In genomic region chr9:92295827-92296258, GRCh38 we compare ENCODE assay signal across 13 cellular contexts. TPM values are rescaled to one million over a fixed set of nuclear protein-coding genes. Genes with fewer than 3 reads are reported as not detected.
A peak's percentile ranks its signal among the peaks of the same experiment; 100 is the strongest.
DNase-seq lines count a peak whose midpoint lies in the region; ATAC-seq and TF ChIP-seq lines count a peak whose summit lies in the region.
"Had no signal": no experiment of that assay in that cellular context is flagged by ENCODE, and none has a peak within 500 bp of the region (broad histone marks: within the 10 kb centered on the region; RNA-seq: fewer than 3 reads in every experiment).

No MANE protein-coding gene starts in this region.

- no peak for TF ChIP-seq EP300 in ovary (IDR thresholded peaks at IDR 0.05)

- intact Hi-C loops in ovary (cut with DNase I) (loop anchor here in 1 of 4 donors (10.0 kb wide), 1 partner anchor 151 kb away; no protein-coding TSS in a partner anchor), left ventricle myocardium inferior (cut with micrococcal nuclease) (no loop called here)

- H3K27me3 Mint-ChIP-seq in T-cell, result no peaks in the 10 kb centered on the region

- H3K4me3 ChIP-seq in BLaER1 treated with 17β-estradiol and CSF1 and Interleukin-3, amounts not matched to agents 10 nM and 100 nM, result no peak overlapping the region
- H3K4me3 ChIP-seq in H7 (ENCODE audit: insufficient read depth, low read depth, low read length), result no peak overlapping the region
- H3K4me3 ChIP-seq in ovary, result no peak overlapping the region
- no peak overlapping the region for H3K4me3 ChIP-seq in left ventricle myocardium inferior
- H3K4me3 ChIP-seq: HAP-1 had no signal

- no peak overlapping the region for H3K4me3 Mint-ChIP-seq in T-cell

- no peaks in the 10 kb centered on the region for H3K9me3 Mint-ChIP-seq in T-cell

- peak; percentile 5 for DNase-seq in H7
- no peak for DNase-seq in T-cell
- no peak for DNase-seq in ovary
- DNase-seq in SIG-M5 (lab: John Stamatoyannopoulos, UW), result no peak
- DNase-seq in left ventricle myocardium inferior, result no peak
- DNase-seq: DMS79; stimulated activated CD4-positive, alpha-beta T cell treated with anti-CD3 and anti-CD28 coated beads, Interleukin-4, amount 100 ng/mL, for 24 hours; trophoblast cell had no signal

- no peak for TF ChIP-seq POLR2A in ovary (IDR thresholded peaks at IDR 0.05)

- H3K9me3 ChIP-seq in BLaER1 treated with 17β-estradiol and CSF1 and Interleukin-3, amounts not matched to agents 10 nM and 100 nM (replicated peaks in 1 of 11), result no peaks in the 10 kb centered on the region
- H3K9me3 ChIP-seq in ovary (no peaks in the 10 kb centered on the region), left ventricle myocardium inferior (replicated peaks) (no peaks in the 10 kb centered on the region)
- H3K9me3 ChIP-seq: HAP-1, neutrophil had no signal

- peaks cover 0 to 18% (median 16%) of the 10 kb centered on the region in 11 experiments; a peak in 9 of 22 replicates for H4K20me1 ChIP-seq in BLaER1 treated with 17β-estradiol and CSF1 and Interleukin-3, amounts not matched to agents 10 nM and 100 nM

- peaks cover 31% of the 10 kb centered on the region for H3K36me3 Mint-ChIP-seq in T-cell

- no peaks in the 10 kb centered on the region for H3K27me3 ChIP-seq in BLaER1 treated with 17β-estradiol and CSF1 and Interleukin-3, amounts not matched to agents 10 nM and 100 nM
- H3K27me3 ChIP-seq in H7 (ENCODE audit: control insufficient read depth, insufficient read depth, low read length) (no peaks in the 10 kb centered on the region), ovary (no peaks in the 10 kb centered on the region), left ventricle myocardium inferior (ENCODE audit: low read depth) (no peaks in the 10 kb centered on the region)
- H3K27me3 ChIP-seq: neutrophil had no signal

- peaks cover 39 to 64% (median 47%) of the 10 kb centered on the region in 11 experiments for H3K36me3 ChIP-seq in BLaER1 treated with 17β-estradiol and CSF1 and Interleukin-3, amounts not matched to agents 10 nM and 100 nM
- H3K36me3 ChIP-seq in H7 (replicated peaks; ENCODE audit: control insufficient read depth, insufficient read depth, low read length), result peaks cover 14% of the 10 kb centered on the region
- no peaks in the 10 kb centered on the region for H3K36me3 ChIP-seq in ovary
- H3K36me3 ChIP-seq in left ventricle myocardium inferior, result peaks cover 46% of the 10 kb centered on the region

- H3K27ac ChIP-seq in BLaER1 treated with 17β-estradiol and CSF1 and Interleukin-3, amounts not matched to agents 10 nM and 100 nM, result peak overlapping the region in 10 of 11 experiments; percentile 4 to 98 (median 88); a peak in 19 of 22 replicates
- H3K27ac ChIP-seq in ovary (no peak overlapping the region), left ventricle myocardium inferior (replicated peaks) (no peak overlapping the region)
- H3K27ac ChIP-seq: neutrophil had no signal

- peak overlapping the region; percentile 71 to 100 for H3K27ac Mint-ChIP-seq in T-cell

- ATAC-seq in T-cell (replicated peaks in 1 of 4) (no peak), esophagus mucosa (peak; percentile 78), HG02623 (IDR thresholded peaks at IDR 0.05; ENCODE audit: unreplicated experiment) (no peak)

- CTCF ChIA-PET in T-cell (lab: Charles Lee), result interaction anchor here in 1 of 2 donors (1.6 kb wide), 1 partner anchor 30 kb away, joined by 9 read pairs; the partner anchor contains the start of genes CENPP and NOL8

- no peak for TF ChIP-seq CTCF in ovary (IDR thresholded peaks at IDR 0.05)
- no peak for TF ChIP-seq CTCF in left ventricle myocardium inferior (IDR thresholded peaks at IDR 0.05; ENCODE audit: borderline replicate concordance)

- H3K4me2 ChIP-seq in BLaER1 treated with 17β-estradiol and CSF1 and Interleukin-3, amounts not matched to agents 10 nM and 100 nM, result peak overlapping the region; percentile 20 to 96 (median 83); a peak in 18 of 22 replicates

- H3K4me1 Mint-ChIP-seq in T-cell, result peaks cover 45 to 60% (median 56%) of the 10 kb centered on the region in 3 donors

- peaks cover 54 to 90% (median 85%) of the 10 kb centered on the region in 10 experiments for H3K4me1 ChIP-seq in BLaER1 treated with 17β-estradiol and CSF1 and Interleukin-3, amounts not matched to agents 10 nM and 100 nM
- H3K4me1 ChIP-seq in ovary (ENCODE audit: insufficient read depth), result peaks cover 5% of the 10 kb centered on the region
- H3K4me1 ChIP-seq in left ventricle myocardium inferior, result peaks cover 42% of the 10 kb centered on the region

- POLR2A ChIA-PET in T-cell (lab: Charles Lee), result interaction anchor here in 1 of 2 donors (0.6 kb wide), 1 partner anchor 20 kb away, joined by 9 read pairs; no protein-coding TSS in a partner anchor

- 72 to 80% (median 76%) methylated on average over 4 of the region's 4 CpGs for WGBS in ovary, 3 donors

- peak overlapping the region in 10 of 11 experiments; percentile 20 to 91 (median 44); a peak in 16 of 22 replicates for H3K9ac ChIP-seq in BLaER1 treated with 17β-estradiol and CSF1 and Interleukin-3, amounts not matched to agents 10 nM and 100 nM

RNA-seq across cellular contexts. Expression of gene IARS1, which starts 2.3 kb away (rescaled TPM):
- total RNA-seq in H7 (2014; rRNA removed; shearing (Covaris generic)), result 277 and 369 TPM in 2 replicates
- total RNA-seq in T-cell (100 to 1,000 TPM in 3 of 5 donors, 10 to 100 TPM in 2; 70.5 to 124 (median 113) TPM), esophagus mucosa (95.2 TPM), ovary (100 to 1,000 TPM in 1 of 7 donors, 10 to 100 TPM in 6; 44.4 to 281 (median 64.8) TPM), left ventricle myocardium inferior (54.2 TPM)
- polyA plus RNA-seq in ovary, result 10 to 100 TPM; 16.0 to 55.8 TPM

RNA-seq across cellular contexts. Expression of gene NOL8, which starts 29.3 kb away (rescaled TPM):
- total RNA-seq in H7 (2014; rRNA removed; shearing (Covaris generic)), result 7.9 and 11.9 TPM in 2 replicates
- total RNA-seq in T-cell (10 to 100 TPM; 51.4 to 83.2 (median 73.9) TPM), esophagus mucosa (20.8 TPM), ovary (10 to 100 TPM; 19.2 to 35.4 (median 28.8) TPM), left ventricle myocardium inferior (12.7 TPM)
- 10 to 100 TPM; 17.1 to 29.4 TPM for polyA plus RNA-seq in ovary

RNA-seq across cellular contexts. Expression of gene CENPP, which starts 29.9 kb away (rescaled TPM):
- 7.9 and 10.3 TPM in 2 replicates for total RNA-seq in H7 (2014; rRNA removed; shearing (Covaris generic))
- total RNA-seq in T-cell (1 to 10 TPM; 1.9 to 5.0 (median 4.3) TPM), esophagus mucosa (8.2 TPM), ovary (1 to 10 TPM; 3.9 to 9.5 (median 5.8) TPM), left ventricle myocardium inferior (5.4 TPM)
- 1 to 10 TPM; 1.4 to 5.9 TPM for polyA plus RNA-seq in ovary

Comparison
In these comparisons a context has a peak if more than half of its experiments do, and no peak if none do; other contexts are left out.
1. H3K27ac ChIP-seq: peak in BLaER1 treated with 17β-estradiol and CSF1 and Interleukin-3, amounts not matched to agents 10 nM and 100 nM (10 of 11); none in ovary (0 of 2) and left ventricle myocardium inferior (single experiment).